In genomic region chr9:134381671-134382505, GRCh38 we compare ENCODE assay signal across 8 cellular contexts. TPM values are rescaled to one million over a fixed set of nuclear protein-coding genes. Genes with fewer than 3 reads are reported as not detected.
A peak's percentile ranks its signal among the peaks of the same experiment; 100 is the strongest.
DNase-seq lines count a peak whose midpoint lies in the region; ATAC-seq and TF ChIP-seq lines count a peak whose summit lies in the region.

No MANE protein-coding gene starts in this region.

- no peaks in the 10 kb centered on the region for H3K36me3 Mint-ChIP-seq in activated CD4-positive, alpha-beta T cell treated with anti-CD3 and anti-CD28 coated beads, Interleukin-2, amount 10 ng/mL, durations not matched to agents 24 days and 14 days (ENCODE audit: low read depth)

- ATAC-seq in GM21529 (IDR thresholded peaks at IDR 0.05; ENCODE audit: unreplicated experiment), result no peak
- ATAC-seq in GM19455 (IDR thresholded peaks at IDR 0.05; ENCODE audit: unreplicated experiment), result no peak

- peak; percentile 9 for TF ChIP-seq CTCF in fibroblast of pulmonary artery (IDR thresholded peaks at IDR 0.05; ENCODE audit: low read length, missing control alignments)

- intact Hi-C loops in activated CD4-positive, alpha-beta T cell treated with anti-CD3 and anti-CD28 coated beads, Interleukin-2, amount 10 ng/mL, durations not matched to agents 24 days and 14 days (cut with micrococcal nuclease), result no loop called here

- H3K4me3 Mint-ChIP-seq in activated CD4-positive, alpha-beta T cell treated with anti-CD3 and anti-CD28 coated beads, Interleukin-2, amount 10 ng/mL, durations not matched to agents 24 days and 14 days, result no peak overlapping the region

- no peaks in the 10 kb centered on the region for H3K9me3 Mint-ChIP-seq in activated CD4-positive, alpha-beta T cell treated with anti-CD3 and anti-CD28 coated beads, Interleukin-2, amount 10 ng/mL, durations not matched to agents 24 days and 14 days

- H3K27me3 Mint-ChIP-seq in activated CD4-positive, alpha-beta T cell treated with anti-CD3 and anti-CD28 coated beads, Interleukin-2, amount 10 ng/mL, durations not matched to agents 24 days and 14 days, result peaks cover 10% of the 10 kb centered on the region

- DNase-seq in NOMO-1 treated with DMSO at 0.1 percent for 48 hours (lab: John Stamatoyannopoulos, UW; ENCODE audit: unreplicated experiment) (peak; percentile 14), NOMO-1 (lab: John Stamatoyannopoulos, UW; ENCODE audit: unreplicated experiment in 2 of 2) (no peak), fibroblast of pulmonary artery (ENCODE audit: low read depth) (no peak), CD1c-positive myeloid dendritic cell (ENCODE audit: extremely low spot score) (no peak)
- DNase-seq in activated CD4-positive, alpha-beta T cell treated with anti-CD3 and anti-CD28 coated beads, Interleukin-2, amount 10 ng/mL, durations not matched to agents 24 days and 14 days, result peak; percentile 75
- peak; percentile 25 to 26 for DNase-seq in stimulated activated CD8-positive, alpha-beta memory T cell treated with anti-CD3 and anti-CD28 coated beads, Interleukin-15, amount 100 ng/mL, for 48 hours (ENCODE audit: low read depth in 2 of 2)

- H3K4me1 Mint-ChIP-seq in activated CD4-positive, alpha-beta T cell treated with anti-CD3 and anti-CD28 coated beads, Interleukin-2, amount 10 ng/mL, durations not matched to agents 24 days and 14 days, result peaks cover 10% of the 10 kb centered on the region

- H3K4me3 ChIP-seq in fibroblast of pulmonary artery (replicated peaks; ENCODE audit: low read depth, low read length), result no peak overlapping the region

- H3K27ac Mint-ChIP-seq in activated CD4-positive, alpha-beta T cell treated with anti-CD3 and anti-CD28 coated beads, Interleukin-2, amount 10 ng/mL, durations not matched to agents 24 days and 14 days, result no peak overlapping the region

RNA-seq across cellular contexts. Expression of gene RXRA, which starts 55.6 kb away (rescaled TPM):
- 4.0 and 4.8 TPM in 2 replicates for total RNA-seq in activated CD4-positive, alpha-beta T cell treated with anti-CD3 and anti-CD28 coated beads, Interleukin-2, amount 10 ng/mL, durations not matched to agents 24 days and 14 days

Comparison
In these comparisons a context has a peak if more than half of its experiments do, and no peak if none do; other contexts are left out.
1. DNase-seq: peak in NOMO-1 treated with DMSO at 0.1 percent for 48 hours (single experiment), activated CD4-positive, alpha-beta T cell treated with anti-CD3 and anti-CD28 coated beads, Interleukin-2, amount 10 ng/mL, durations not matched to agents 24 days and 14 days (single experiment) and stimulated activated CD8-positive, alpha-beta memory T cell treated with anti-CD3 and anti-CD28 coated beads, Interleukin-15, amount 100 ng/mL, for 48 hours (2 of 2); none in NOMO-1 (0 of 2), fibroblast of pulmonary artery (single experiment) and CD1c-positive myeloid dendritic cell (single experiment).